ENCODE assay signal across 14 cellular contexts in genomic region chr4:101337688-101338087, GRCh38. TPM values are rescaled to one million over a fixed set of nuclear protein-coding genes. Genes with fewer than 3 reads are reported as not detected.
DNase-seq lines count a peak whose midpoint lies in the region; ATAC-seq and TF ChIP-seq lines count a peak whose summit lies in the region.
"Had no signal": no experiment of that assay in that cellular context is flagged by ENCODE, and none has a peak within 500 bp of the region (broad histone marks: within the 10 kb centered on the region; RNA-seq: fewer than 3 reads in every experiment).

No MANE protein-coding gene starts in this region.

- peak overlapping the region in 4 of 7 donors; percentile 66 to 80 (median 69) for H3K27ac Mint-ChIP-seq in CD4-positive, alpha-beta memory T cell
- H3K27ac Mint-ChIP-seq in naive thymus-derived CD4-positive, alpha-beta T cell, result peak overlapping the region in 1 of 9 donors; percentile 41
- H3K27ac Mint-ChIP-seq in endodermal cell, result no peak overlapping the region

- H3K9me2 ChIP-seq in Loucy (replicated peaks; ENCODE audit: low read depth, low read length), result no peaks in the 10 kb centered on the region

- intact Hi-C loops in CD4-positive, alpha-beta memory T cell (cut with micrococcal nuclease), result loop anchor here (1.0 kb wide), 1 partner anchor 9 kb away; no protein-coding TSS in a partner anchor
- intact Hi-C loops in naive thymus-derived CD4-positive, alpha-beta T cell (cut with micrococcal nuclease), result no loop called here
- intact Hi-C loops in left ventricle myocardium inferior (cut with micrococcal nuclease), result no loop called here

- ATAC-seq in naive thymus-derived CD4-positive, alpha-beta T cell, result peak; percentile 47
- ATAC-seq in HG03097 (IDR thresholded peaks at IDR 0.05; ENCODE audit: low FRiP score, unreplicated experiment) (no peak), GM18502 (IDR thresholded peaks at IDR 0.05; ENCODE audit: poor library complexity, unreplicated experiment) (no peak)
- ATAC-seq: gastroesophageal sphincter, left ventricle myocardium superior had no signal

- no peaks in the 10 kb centered on the region for H3F3A ChIP-seq in Loucy (ENCODE audit: low read depth)

- peaks cover 50 to 80% (median 68%) of the 10 kb centered on the region in 4 donors for H3K4me1 Mint-ChIP-seq in CD4-positive, alpha-beta memory T cell
- H3K4me1 Mint-ChIP-seq in naive thymus-derived CD4-positive, alpha-beta T cell, result peaks cover 15 to 71% (median 57%) of the 10 kb centered on the region in 7 donors
- peaks cover 31% of the 10 kb centered on the region for H3K4me1 Mint-ChIP-seq in endodermal cell

- H3K9me3 ChIP-seq in CD4-positive, alpha-beta memory T cell (ENCODE audit: control insufficient read depth in 1 of 2, low read length in 2 of 2), result no peaks in the 10 kb centered on the region
- H3K9me3 ChIP-seq in Loucy (ENCODE audit: insufficient read depth, low read depth, low read length), result no peaks in the 10 kb centered on the region
- no peaks in the 10 kb centered on the region for H3K9me3 ChIP-seq in naive thymus-derived CD4-positive, alpha-beta T cell (ENCODE audit: control insufficient read depth in 2 of 3, low read length in 3 of 3)
- no peaks in the 10 kb centered on the region for H3K9me3 ChIP-seq in endodermal cell (ENCODE audit: control insufficient read depth, low read length)
- no peaks in the 10 kb centered on the region for H3K9me3 ChIP-seq in left ventricle myocardium inferior (replicated peaks)
- H3K9me3 ChIP-seq: Caco-2, gastroesophageal sphincter, thyroid gland had no signal

- no peak for TF ChIP-seq CTCF in Loucy (conservative IDR thresholded peaks at IDR 0.05; ENCODE audit: low read length)
- no peak for TF ChIP-seq CTCF in cardiac fibroblast (IDR thresholded peaks at IDR 0.05; ENCODE audit: low read depth, low read length)
- TF ChIP-seq CTCF in endodermal cell (conservative IDR thresholded peaks at IDR 0.05), result no peak
- no peak for TF ChIP-seq CTCF in left ventricle myocardium inferior (IDR thresholded peaks at IDR 0.05; ENCODE audit: borderline replicate concordance)

- no peak for DNase-seq in CD4-positive, alpha-beta memory T cell
- peak; percentile 39 to 74 for DNase-seq in cardiac fibroblast (ENCODE audit: low read depth in 2 of 2)
- no peak for DNase-seq in naive thymus-derived CD4-positive, alpha-beta T cell
- no peak for DNase-seq in endodermal cell
- DNase-seq in left ventricle myocardium inferior, result no peak
- DNase-seq: Caco-2; central memory CD4-positive, alpha-beta T cell; left ventricle myocardium superior; NCI-H2029; thyroid gland had no signal

- no peaks in the 10 kb centered on the region for H3K36me3 ChIP-seq in CD4-positive, alpha-beta memory T cell (ENCODE audit: insufficient read depth, low read length)
- H3K36me3 ChIP-seq in Loucy (ENCODE audit: insufficient read depth, low read length), result no peaks in the 10 kb centered on the region
- no peaks in the 10 kb centered on the region for H3K36me3 ChIP-seq in naive thymus-derived CD4-positive, alpha-beta T cell (ENCODE audit: control insufficient read depth in 2 of 3, insufficient read depth in 3 of 3, low read length in 3 of 3)
- no peaks in the 10 kb centered on the region for H3K36me3 ChIP-seq in endodermal cell (ENCODE audit: control insufficient read depth, insufficient read depth, low read length)
- H3K36me3 ChIP-seq in left ventricle myocardium inferior, result no peaks in the 10 kb centered on the region
- H3K36me3 ChIP-seq: gastroesophageal sphincter, thyroid gland had no signal

- no peak overlapping the region for H3K9ac ChIP-seq in Loucy (ENCODE audit: low read depth, low read length, poor library complexity, severe bottlenecking)
- H3K9ac ChIP-seq in endodermal cell (ENCODE audit: extremely low read depth, low read length, poor library complexity, severe bottlenecking), result no peak overlapping the region

- H2AFZ ChIP-seq in Loucy (ENCODE audit: low read length), result no peak overlapping the region

- WGBS in endodermal cell (ENCODE audit: insufficient coverage in 1 of 2, insufficient read length in 1 of 2), 2 experiments, result 88 to 93% methylated on average over 2 to 3 of the region's 4 CpGs

- no peak overlapping the region for H3K27ac ChIP-seq in CD4-positive, alpha-beta memory T cell (ENCODE audit: low read depth, low read length)
- H3K27ac ChIP-seq in naive thymus-derived CD4-positive, alpha-beta T cell (ENCODE audit: low read depth, low read length), result no peak overlapping the region
- no peak overlapping the region for H3K27ac ChIP-seq in endodermal cell (ENCODE audit: low read depth, low read length)
- H3K27ac ChIP-seq in left ventricle myocardium inferior (replicated peaks), result no peak overlapping the region
- H3K27ac ChIP-seq: gastroesophageal sphincter, thyroid gland had no signal

- CTCF ChIA-PET in CD4-positive, alpha-beta memory T cell (lab: Charles Lee; ENCODE audit: partially characterized antibody), result interaction anchor here (3.3 kb wide), 1 partner anchor 10 kb away, joined by 16 read pairs; the partner anchor contains the start of gene PPP3CA
- CTCF ChIA-PET in naive thymus-derived CD4-positive, alpha-beta T cell (lab: Charles Lee), result no interaction called here

- H3K27me3 Mint-ChIP-seq in CD4-positive, alpha-beta memory T cell, result no peaks in the 10 kb centered on the region
- peaks cover 0 to 45% (median 0%) of the 10 kb centered on the region in 5 donors for H3K27me3 Mint-ChIP-seq in naive thymus-derived CD4-positive, alpha-beta T cell
- H3K27me3 Mint-ChIP-seq in endodermal cell (ENCODE audit: insufficient read depth), result no peaks in the 10 kb centered on the region

- no peaks in the 10 kb centered on the region for H3K27me3 ChIP-seq in CD4-positive, alpha-beta memory T cell (ENCODE audit: insufficient read depth, low read length)
- H3K27me3 ChIP-seq in Loucy (ENCODE audit: insufficient read depth, low read length, poor library complexity, severe bottlenecking) (no peaks in the 10 kb centered on the region), endodermal cell (ENCODE audit: control insufficient read depth, insufficient read depth, low read length, poor library complexity, severe bottlenecking) (no peaks in the 10 kb centered on the region), left ventricle myocardium inferior (ENCODE audit: low read depth) (no peaks in the 10 kb centered on the region)
- no peaks in the 10 kb centered on the region for H3K27me3 ChIP-seq in naive thymus-derived CD4-positive, alpha-beta T cell (ENCODE audit: control insufficient read depth in 2 of 2, insufficient read depth in 2 of 2, low read length in 2 of 2)
- H3K27me3 ChIP-seq: gastroesophageal sphincter, thyroid gland had no signal

- H4K20me1 ChIP-seq in Loucy (ENCODE audit: insufficient read depth, low read length, poor library complexity, severe bottlenecking), result peaks cover 45% of the 10 kb centered on the region

- H3K4me3 ChIP-seq in CD4-positive, alpha-beta memory T cell (ENCODE audit: low read length in 2 of 2), result no peak overlapping the region
- H3K4me3 ChIP-seq in Loucy (ENCODE audit: low read length, poor library complexity, severe bottlenecking) (no peak overlapping the region), cardiac fibroblast (replicated peaks in 1 of 2; ENCODE audit: low read depth in 2 of 2, low read length in 2 of 2) (no peak overlapping the region), endodermal cell (ENCODE audit: low read length) (no peak overlapping the region), left ventricle myocardium inferior (no peak overlapping the region)
- no peak overlapping the region for H3K4me3 ChIP-seq in naive thymus-derived CD4-positive, alpha-beta T cell (ENCODE audit: low read length)
- H3K4me3 ChIP-seq: gastroesophageal sphincter, thyroid gland had no signal

- H3K4me3 Mint-ChIP-seq in CD4-positive, alpha-beta memory T cell, result peak overlapping the region in 1 of 8 donors; percentile 18
- H3K4me3 Mint-ChIP-seq in naive thymus-derived CD4-positive, alpha-beta T cell, result no peak overlapping the region
- no peak overlapping the region for H3K4me3 Mint-ChIP-seq in endodermal cell

- peaks cover 81% of the 10 kb centered on the region for H3K79me2 ChIP-seq in Loucy (ENCODE audit: insufficient read depth, low read length)

- peak overlapping the region; percentile 4 for H3K4me2 ChIP-seq in Loucy (ENCODE audit: low read depth, low read length, poor library complexity, severe bottlenecking)

- H3K9me3 Mint-ChIP-seq in CD4-positive, alpha-beta memory T cell, result no peaks in the 10 kb centered on the region
- peaks cover 0 to 2% (median 0%) of the 10 kb centered on the region in 11 donors for H3K9me3 Mint-ChIP-seq in naive thymus-derived CD4-positive, alpha-beta T cell
- H3K9me3 Mint-ChIP-seq in endodermal cell, result no peaks in the 10 kb centered on the region

- POLR2A ChIA-PET in CD4-positive, alpha-beta memory T cell (lab: Charles Lee; ENCODE audit: partially characterized antibody), result interaction anchor here (1.0 to 2.4 kb wide), 3 partner anchors 10 to 317 kb away, joined by 3 to 23 read pairs (median 5); partner anchors contain the start of gene PPP3CA
- POLR2A ChIA-PET in naive thymus-derived CD4-positive, alpha-beta T cell (lab: Charles Lee), result interaction anchor here (1.6 kb wide), 1 partner anchor 8 kb away, joined by 3 read pairs; no protein-coding TSS in a partner anchor

- H3K4me1 ChIP-seq in CD4-positive, alpha-beta memory T cell (ENCODE audit: insufficient read depth, low read length), result peaks cover 62% of the 10 kb centered on the region
- H3K4me1 ChIP-seq in Loucy (ENCODE audit: insufficient read depth, low read length, poor library complexity, severe bottlenecking), result peaks cover 45% of the 10 kb centered on the region
- H3K4me1 ChIP-seq in naive thymus-derived CD4-positive, alpha-beta T cell (ENCODE audit: control insufficient read depth in 2 of 2, insufficient read depth in 2 of 2, low read length in 2 of 2), result peaks cover 0 to 18% of the 10 kb centered on the region in 2 donors
- no peaks in the 10 kb centered on the region for H3K4me1 ChIP-seq in endodermal cell (ENCODE audit: control insufficient read depth, insufficient read depth, low read length)
- H3K4me1 ChIP-seq in left ventricle myocardium inferior, result peaks cover 31% of the 10 kb centered on the region
- H3K4me1 ChIP-seq: Caco-2 had no signal

- H3K36me3 Mint-ChIP-seq in CD4-positive, alpha-beta memory T cell, result no peaks in the 10 kb centered on the region
- H3K36me3 Mint-ChIP-seq in naive thymus-derived CD4-positive, alpha-beta T cell, result peaks cover 0 to 13% (median 3%) of the 10 kb centered on the region in 5 donors
- peaks cover 3% of the 10 kb centered on the region for H3K36me3 Mint-ChIP-seq in endodermal cell (ENCODE audit: low read depth)

RNA-seq across cellular contexts. Expression of gene PPP3CA, which starts 9.6 kb away (rescaled TPM):
- 10 to 100 TPM; 38.3 to 41.8 TPM for total RNA-seq in CD4-positive, alpha-beta memory T cell
- polyA plus RNA-seq in CD4-positive, alpha-beta memory T cell, result 1 to 10 TPM; 5.0 to 7.4 TPM
- 10 to 100 TPM; 14.7 to 30.9 (median 23.8) TPM for total RNA-seq in naive thymus-derived CD4-positive, alpha-beta T cell
- polyA plus RNA-seq in naive thymus-derived CD4-positive, alpha-beta T cell, result 1 to 10 TPM; 2.9 to 5.6 TPM
- total RNA-seq in endodermal cell (10 to 100 TPM; 36.6 to 39.2 TPM), left ventricle myocardium inferior (16.7 TPM)
- 20.9 TPM for polyA plus RNA-seq in endodermal cell (2013, experiment 1 of 2)
- 20.5 TPM for polyA plus RNA-seq in endodermal cell (2013, experiment 2 of 2)

Comparison
In these comparisons a context has a peak if more than half of its experiments do, and no peak if none do; other contexts are left out.
1. DNase-seq: peak in cardiac fibroblast (2 of 2); none in CD4-positive, alpha-beta memory T cell (0 of 5), naive thymus-derived CD4-positive, alpha-beta T cell (0 of 9), endodermal cell (single experiment) and left ventricle myocardium inferior (single experiment).